Comparison of ENCODE assay signal across 8 cellular contexts in genomic region chr9:124658165-124659017, GRCh38.
DNase-seq lines count a peak whose midpoint lies in the region; ATAC-seq, FAIRE-seq and TF ChIP-seq lines count a peak whose summit lies in the region.

No MANE protein-coding gene starts in this region.

- TF ChIP-seq CTCF in GM13977 (IDR thresholded peaks at IDR 0.05; ENCODE audit: extremely low read depth, insufficient read depth, missing control alignments) (no peak), dorsolateral prefrontal cortex (IDR thresholded peaks at IDR 0.05 in 54 of 56, conservative IDR thresholded peaks at IDR 0.05 in 2 of 56; ENCODE audit: low read depth in 1 of 56, partially characterized antibody in 56 of 56) (peak in 3 of 56 donors; percentile 12 to 23 (median 23))

- ATAC-seq in HG02885 (IDR thresholded peaks at IDR 0.05; ENCODE audit: poor library complexity, unreplicated experiment), result peak; percentile 88
- ATAC-seq in left lobe of liver, result peak; percentile 84

- no peaks in the 10 kb centered on the region for H3K27me3 ChIP-seq in dorsolateral prefrontal cortex

- intact Hi-C loops in dorsolateral prefrontal cortex (cut with DNase I), result loop anchor here (5.0 kb wide), 3 partner anchors 41 to 109 kb away; no protein-coding TSS in a partner anchor

- in situ Hi-C loops in GM13977 (cut with MboI; ENCODE audit: low pct_unique_long_range_greater_than_20kb, low sequenced_read_pairs, unreplicated experiment), result no loop called here

- peak overlapping the region; percentile 51 to 96 (median 90) for H3K27ac ChIP-seq in dorsolateral prefrontal cortex

- peak; percentile 93 for FAIRE-seq in TTC549 (lab: Jason Lieb, UNC)

- peak overlapping the region; percentile 48 to 82 (median 64) for H3K4me3 ChIP-seq in dorsolateral prefrontal cortex

- peak; percentile 48 for DNase-seq in 8988T
- peak; percentile 83 for DNase-seq in GM13977 (ENCODE audit: low spot score)
- DNase-seq in NCI-H1694 treated with DMSO at 0.1 percent for 48 hours (lab: John Stamatoyannopoulos, UW), result peak; percentile 94
- peak; percentile 26 to 85 (median 77) for DNase-seq in dorsolateral prefrontal cortex
- peak; percentile 79 for DNase-seq in left lobe of liver (ENCODE audit: low spot score)
- peak; percentile 18 to 33 for DNase-seq in stimulated activated CD4-positive, alpha-beta T cell treated with anti-CD3 and anti-CD28 coated beads, Interleukin-2, amount 100 ng/mL, for 24 hours

Comparison
In these comparisons a context has a peak if more than half of its experiments do, and no peak if none do; other contexts are left out.
1. Peak in every context shown above with its lines: DNase-seq, ATAC-seq, H3K4me3 ChIP-seq and H3K27ac ChIP-seq.
2. DNase-seq: peak in every context shown above with its lines; median percentile 94 in NCI-H1694 treated with DMSO at 0.1 percent for 48 hours; 83 in GM13977; 79 in left lobe of liver; 77 in dorsolateral prefrontal cortex; 48 in 8988T; 26 in stimulated activated CD4-positive, alpha-beta T cell treated with anti-CD3 and anti-CD28 coated beads, Interleukin-2, amount 100 ng/mL, for 24 hours.